ENCODE assay signal across 1 cellular context in the genomic region with DNA sequence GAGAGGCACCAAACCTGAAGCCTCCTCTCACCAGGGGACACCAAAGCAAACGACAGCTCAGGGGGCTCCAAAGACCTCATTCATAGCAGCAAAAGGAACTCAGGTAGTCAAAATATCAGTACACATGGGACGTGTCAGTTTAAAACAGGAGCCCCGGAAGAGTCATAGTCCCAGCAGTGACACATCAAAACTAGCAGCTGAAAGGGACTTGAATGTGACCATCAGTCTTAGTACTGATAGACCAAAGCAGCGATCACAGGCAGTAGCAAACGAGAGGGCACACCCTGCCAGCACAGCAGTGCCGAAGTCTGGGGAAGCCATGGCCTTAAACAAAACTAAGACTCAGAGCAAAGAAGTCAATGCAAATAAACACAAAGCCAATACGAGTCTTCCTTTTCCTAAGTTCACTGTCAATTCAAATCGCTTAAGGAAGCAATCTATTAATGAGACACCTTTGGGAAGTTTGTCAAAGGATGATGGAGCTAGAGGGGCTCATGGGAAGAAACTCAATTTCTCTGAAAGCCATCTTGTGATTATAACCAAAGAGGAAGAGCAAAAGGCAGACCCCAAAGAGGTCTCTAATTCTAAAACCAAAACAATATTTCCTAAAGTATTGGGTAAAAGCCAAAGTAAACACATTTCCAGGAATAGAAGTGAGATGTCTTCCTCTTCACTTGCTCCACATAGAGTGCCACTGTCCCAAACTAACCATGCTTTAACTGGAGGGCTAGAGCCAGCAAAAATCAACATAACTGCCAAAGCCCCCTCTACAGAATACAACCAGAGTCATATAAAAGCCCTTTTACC.
TF ChIP-seq lines count a peak whose summit lies in the region.

No MANE protein-coding gene starts in this region.

TF ChIP-seq in K562, 482 proteins besides CTCF, POLR2A, EP300 and RAD21 (continued from another document and continues in another):
- TF ChIP-seq, protein P1, sequence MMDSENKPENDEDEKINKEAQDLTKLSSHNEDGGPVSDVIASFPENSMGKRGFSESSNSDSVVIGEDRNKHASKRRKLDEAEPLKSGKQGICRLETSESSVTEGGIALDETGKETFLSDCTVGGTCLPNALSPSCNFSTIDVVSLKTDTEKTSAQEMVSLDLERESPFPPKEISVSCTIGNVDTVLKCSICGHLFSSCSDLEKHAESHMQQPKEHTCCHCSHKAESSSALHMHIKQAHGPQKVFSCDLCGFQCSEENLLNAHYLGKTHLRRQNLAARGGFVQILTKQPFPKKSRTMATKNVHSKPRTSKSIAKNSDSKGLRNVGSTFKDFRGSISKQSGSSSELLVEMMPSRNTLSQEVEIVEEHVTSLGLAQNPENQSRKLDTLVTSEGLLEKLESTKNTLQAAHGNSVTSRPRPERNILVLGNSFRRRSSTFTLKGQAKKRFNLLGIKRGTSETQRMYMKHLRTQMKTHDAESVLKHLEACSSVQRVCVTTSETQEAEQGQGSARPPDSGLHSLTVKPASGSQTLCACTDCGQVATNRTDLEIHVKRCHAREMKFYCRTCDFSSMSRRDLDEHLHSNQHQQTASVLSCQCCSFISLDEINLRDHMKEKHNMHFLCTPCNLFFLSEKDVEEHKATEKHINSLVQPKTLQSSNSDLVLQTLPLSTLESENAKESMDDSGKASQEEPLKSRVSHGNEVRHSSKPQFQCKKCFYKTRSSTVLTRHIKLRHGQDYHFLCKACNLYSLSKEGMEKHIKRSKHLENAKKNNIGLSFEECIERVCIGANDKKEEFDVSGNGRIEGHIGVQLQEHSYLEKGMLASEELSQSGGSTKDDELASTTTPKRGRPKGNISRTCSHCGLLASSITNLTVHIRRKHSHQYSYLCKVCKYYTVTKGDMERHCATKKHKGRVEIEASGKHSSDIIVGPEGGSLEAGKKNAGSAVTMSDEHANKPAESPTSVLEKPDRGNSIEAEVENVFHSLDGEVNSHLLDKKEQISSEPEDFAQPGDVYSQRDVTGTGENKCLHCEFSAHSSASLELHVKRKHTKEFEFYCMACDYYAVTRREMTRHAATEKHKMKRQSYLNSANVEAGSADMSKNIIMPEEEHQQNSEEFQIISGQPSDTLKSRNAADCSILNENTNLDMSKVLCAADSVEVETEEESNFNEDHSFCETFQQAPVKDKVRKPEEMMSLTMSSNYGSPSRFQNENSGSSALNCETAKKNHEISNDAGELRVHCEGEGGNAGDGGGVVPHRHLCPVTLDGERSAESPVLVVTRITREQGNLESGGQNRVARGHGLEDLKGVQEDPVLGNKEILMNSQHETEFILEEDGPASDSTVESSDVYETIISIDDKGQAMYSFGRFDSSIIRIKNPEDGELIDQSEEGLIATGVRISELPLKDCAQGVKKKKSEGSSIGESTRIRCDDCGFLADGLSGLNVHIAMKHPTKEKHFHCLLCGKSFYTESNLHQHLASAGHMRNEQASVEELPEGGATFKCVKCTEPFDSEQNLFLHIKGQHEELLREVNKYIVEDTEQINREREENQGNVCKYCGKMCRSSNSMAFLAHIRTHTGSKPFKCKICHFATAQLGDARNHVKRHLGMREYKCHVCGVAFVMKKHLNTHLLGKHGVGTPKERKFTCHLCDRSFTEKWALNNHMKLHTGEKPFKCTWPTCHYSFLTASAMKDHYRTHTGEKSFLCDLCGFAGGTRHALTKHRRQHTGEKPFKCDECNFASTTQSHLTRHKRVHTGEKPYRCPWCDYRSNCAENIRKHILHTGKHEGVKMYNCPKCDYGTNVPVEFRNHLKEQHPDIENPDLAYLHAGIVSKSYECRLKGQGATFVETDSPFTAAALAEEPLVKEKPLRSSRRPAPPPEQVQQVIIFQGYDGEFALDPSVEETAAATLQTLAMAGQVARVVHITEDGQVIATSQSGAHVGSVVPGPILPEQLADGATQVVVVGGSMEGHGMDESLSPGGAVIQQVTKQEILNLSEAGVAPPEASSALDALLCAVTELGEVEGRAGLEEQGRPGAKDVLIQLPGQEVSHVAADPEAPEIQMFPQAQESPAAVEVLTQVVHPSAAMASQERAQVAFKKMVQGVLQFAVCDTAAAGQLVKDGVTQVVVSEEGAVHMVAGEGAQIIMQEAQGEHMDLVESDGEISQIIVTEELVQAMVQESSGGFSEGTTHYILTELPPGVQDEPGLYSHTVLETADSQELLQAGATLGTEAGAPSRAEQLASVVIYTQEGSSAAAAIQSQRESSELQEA (IDR thresholded peaks at IDR 0.05; ENCODE audit: low read depth): no peak
- 0 out of 2 replicates have a peak, but pooled peaks have one; percentile 62 for TF ChIP-seq BACH1 (tag; IDR thresholded peaks at IDR 0.05)
- TF ChIP-seq RFX7 (CRISPR knock-in tag; IDR thresholded peaks at IDR 0.05): no peak
- no peak for TF ChIP-seq NFIX (CRISPR knock-in tag; IDR thresholded peaks at IDR 0.05; ENCODE audit: low read depth)
- TF ChIP-seq, protein P2, sequence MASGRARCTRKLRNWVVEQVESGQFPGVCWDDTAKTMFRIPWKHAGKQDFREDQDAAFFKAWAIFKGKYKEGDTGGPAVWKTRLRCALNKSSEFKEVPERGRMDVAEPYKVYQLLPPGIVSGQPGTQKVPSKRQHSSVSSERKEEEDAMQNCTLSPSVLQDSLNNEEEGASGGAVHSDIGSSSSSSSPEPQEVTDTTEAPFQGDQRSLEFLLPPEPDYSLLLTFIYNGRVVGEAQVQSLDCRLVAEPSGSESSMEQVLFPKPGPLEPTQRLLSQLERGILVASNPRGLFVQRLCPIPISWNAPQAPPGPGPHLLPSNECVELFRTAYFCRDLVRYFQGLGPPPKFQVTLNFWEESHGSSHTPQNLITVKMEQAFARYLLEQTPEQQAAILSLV (tag; IDR thresholded peaks at IDR 0.05): no peak
- no peak for TF ChIP-seq ZNF124 (CRISPR knock-in tag; IDR thresholded peaks at IDR 0.05)
- no peak for TF ChIP-seq ZSCAN32 (CRISPR knock-in tag; IDR thresholded peaks at IDR 0.05)
- no peak for TF ChIP-seq ZNF23 (CRISPR knock-in tag; IDR thresholded peaks at IDR 0.05)
- no peak for TF ChIP-seq POU5F1 (IDR thresholded peaks at IDR 0.05; ENCODE audit: borderline replicate concordance, low read depth, low read length, partially characterized antibody)
- TF ChIP-seq GABPB2 (CRISPR knock-in tag; conservative IDR thresholded peaks at IDR 0.05): no peak
- TF ChIP-seq ZBED1 (IDR thresholded peaks at IDR 0.05): no peak; the same call in 1 of the 2 replicates
- no peak; the same call in 1 of the 2 replicates for TF ChIP-seq ZBTB1 (CRISPR knock-in tag; IDR thresholded peaks at IDR 0.05; ENCODE audit: borderline replicate concordance, low read depth)
- no peak for TF ChIP-seq STAG1 (CRISPR knock-in tag; IDR thresholded peaks at IDR 0.05; ENCODE audit: borderline replicate concordance)
- no peak for TF ChIP-seq ZNF217 (CRISPR knock-in tag; IDR thresholded peaks at IDR 0.05)
- no peak for TF ChIP-seq SMAD3 (CRISPR knock-in tag; conservative IDR thresholded peaks at IDR 0.05)
- TF ChIP-seq ZNF586 (CRISPR knock-in tag; conservative IDR thresholded peaks at IDR 0.05): no peak
- TF ChIP-seq PURB (CRISPR knock-in tag; IDR thresholded peaks at IDR 0.05; ENCODE audit: low read depth): no peak
- TF ChIP-seq, protein P3, sequence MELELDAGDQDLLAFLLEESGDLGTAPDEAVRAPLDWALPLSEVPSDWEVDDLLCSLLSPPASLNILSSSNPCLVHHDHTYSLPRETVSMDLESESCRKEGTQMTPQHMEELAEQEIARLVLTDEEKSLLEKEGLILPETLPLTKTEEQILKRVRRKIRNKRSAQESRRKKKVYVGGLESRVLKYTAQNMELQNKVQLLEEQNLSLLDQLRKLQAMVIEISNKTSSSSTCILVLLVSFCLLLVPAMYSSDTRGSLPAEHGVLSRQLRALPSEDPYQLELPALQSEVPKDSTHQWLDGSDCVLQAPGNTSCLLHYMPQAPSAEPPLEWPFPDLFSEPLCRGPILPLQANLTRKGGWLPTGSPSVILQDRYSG (tag; conservative IDR thresholded peaks at IDR 0.05; ENCODE audit: low read depth): peak; percentile 88
- no peak for TF ChIP-seq KLF16 (IDR thresholded peaks at IDR 0.05)
- no peak for TF ChIP-seq HLTF (IDR thresholded peaks at IDR 0.05)
- TF ChIP-seq, protein P4, sequence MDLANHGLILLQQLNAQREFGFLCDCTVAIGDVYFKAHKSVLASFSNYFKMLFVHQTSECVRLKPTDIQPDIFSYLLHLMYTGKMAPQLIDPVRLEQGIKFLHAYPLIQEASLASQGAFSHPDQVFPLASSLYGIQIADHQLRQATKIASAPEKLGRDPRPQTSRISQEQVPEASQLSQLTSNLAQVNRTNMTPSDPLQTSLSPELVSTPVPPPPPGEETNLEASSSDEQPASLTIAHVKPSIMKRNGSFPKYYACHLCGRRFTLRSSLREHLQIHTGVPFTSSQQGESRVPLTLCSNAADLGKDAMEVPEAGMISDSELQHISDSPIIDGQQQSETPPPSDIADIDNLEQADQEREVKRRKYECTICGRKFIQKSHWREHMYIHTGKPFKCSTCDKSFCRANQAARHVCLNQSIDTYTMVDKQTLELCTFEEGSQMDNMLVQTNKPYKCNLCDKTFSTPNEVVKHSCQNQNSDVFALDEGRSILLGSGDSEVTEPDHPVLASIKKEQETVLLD (IDR thresholded peaks at IDR 0.05): no peak
- TF ChIP-seq NFIC (IDR thresholded peaks at IDR 0.05): no peak; the same call in 1 of the 2 replicates
- TF ChIP-seq ZNF165 (CRISPR knock-in tag; IDR thresholded peaks at IDR 0.05; ENCODE audit: borderline replicate concordance): no peak
- no peak for TF ChIP-seq ZNF778 (CRISPR knock-in tag; IDR thresholded peaks at IDR 0.05)
- peak; percentile 66 for TF ChIP-seq SMARCA4 (IDR thresholded peaks at IDR 0.05)
- no peak for TF ChIP-seq MCM2 (IDR thresholded peaks at IDR 0.05; ENCODE audit: low read depth)
- TF ChIP-seq ZNF696 (CRISPR knock-in tag; conservative IDR thresholded peaks at IDR 0.05): no peak
- peak; percentile 94 for TF ChIP-seq NFE2 (IDR thresholded peaks at IDR 0.05; ENCODE audit: low read depth)
- no peak for TF ChIP-seq ZFX (CRISPR knock-in tag; IDR thresholded peaks at IDR 0.05)
- no peak for TF ChIP-seq ZNF263 (CRISPR knock-in tag; IDR thresholded peaks at IDR 0.05; ENCODE audit: borderline replicate concordance)
- TF ChIP-seq ZNF507 (tag; conservative IDR thresholded peaks at IDR 0.05): no peak
- TF ChIP-seq, protein P5, sequence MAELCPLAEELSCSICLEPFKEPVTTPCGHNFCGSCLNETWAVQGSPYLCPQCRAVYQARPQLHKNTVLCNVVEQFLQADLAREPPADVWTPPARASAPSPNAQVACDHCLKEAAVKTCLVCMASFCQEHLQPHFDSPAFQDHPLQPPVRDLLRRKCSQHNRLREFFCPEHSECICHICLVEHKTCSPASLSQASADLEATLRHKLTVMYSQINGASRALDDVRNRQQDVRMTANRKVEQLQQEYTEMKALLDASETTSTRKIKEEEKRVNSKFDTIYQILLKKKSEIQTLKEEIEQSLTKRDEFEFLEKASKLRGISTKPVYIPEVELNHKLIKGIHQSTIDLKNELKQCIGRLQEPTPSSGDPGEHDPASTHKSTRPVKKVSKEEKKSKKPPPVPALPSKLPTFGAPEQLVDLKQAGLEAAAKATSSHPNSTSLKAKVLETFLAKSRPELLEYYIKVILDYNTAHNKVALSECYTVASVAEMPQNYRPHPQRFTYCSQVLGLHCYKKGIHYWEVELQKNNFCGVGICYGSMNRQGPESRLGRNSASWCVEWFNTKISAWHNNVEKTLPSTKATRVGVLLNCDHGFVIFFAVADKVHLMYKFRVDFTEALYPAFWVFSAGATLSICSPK (IDR thresholded peaks at IDR 0.05; ENCODE audit: borderline replicate concordance): no peak
- TF ChIP-seq HNRNPL (IDR thresholded peaks at IDR 0.05; ENCODE audit: low read depth, low read length): no peak
- no peak for TF ChIP-seq PTTG1 (tag; IDR thresholded peaks at IDR 0.05; ENCODE audit: low read depth)
- peak in 1 of 2 experiments; percentile 42; a peak in 1 of 4 replicates for TF ChIP-seq TRIM24 (IDR thresholded peaks at IDR 0.05)
- TF ChIP-seq, protein P6, sequence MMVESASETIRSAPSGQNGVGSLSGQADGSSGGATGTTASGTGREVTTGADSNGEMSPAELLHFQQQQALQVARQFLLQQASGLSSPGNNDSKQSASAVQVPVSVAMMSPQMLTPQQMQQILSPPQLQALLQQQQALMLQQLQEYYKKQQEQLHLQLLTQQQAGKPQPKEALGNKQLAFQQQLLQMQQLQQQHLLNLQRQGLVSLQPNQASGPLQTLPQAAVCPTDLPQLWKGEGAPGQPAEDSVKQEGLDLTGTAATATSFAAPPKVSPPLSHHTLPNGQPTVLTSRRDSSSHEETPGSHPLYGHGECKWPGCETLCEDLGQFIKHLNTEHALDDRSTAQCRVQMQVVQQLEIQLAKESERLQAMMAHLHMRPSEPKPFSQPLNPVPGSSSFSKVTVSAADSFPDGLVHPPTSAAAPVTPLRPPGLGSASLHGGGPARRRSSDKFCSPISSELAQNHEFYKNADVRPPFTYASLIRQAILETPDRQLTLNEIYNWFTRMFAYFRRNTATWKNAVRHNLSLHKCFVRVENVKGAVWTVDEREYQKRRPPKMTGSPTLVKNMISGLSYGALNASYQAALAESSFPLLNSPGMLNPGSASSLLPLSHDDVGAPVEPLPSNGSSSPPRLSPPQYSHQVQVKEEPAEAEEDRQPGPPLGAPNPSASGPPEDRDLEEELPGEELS (CRISPR knock-in tag; IDR thresholded peaks at IDR 0.05; ENCODE audit: borderline replicate concordance): 0 out of 2 replicates have a peak, but pooled peaks have one; percentile 38
- no peak for TF ChIP-seq XRCC4 (IDR thresholded peaks at IDR 0.05; ENCODE audit: extremely low read depth, insufficient read depth, insufficient read length)
- TF ChIP-seq, protein P7, sequence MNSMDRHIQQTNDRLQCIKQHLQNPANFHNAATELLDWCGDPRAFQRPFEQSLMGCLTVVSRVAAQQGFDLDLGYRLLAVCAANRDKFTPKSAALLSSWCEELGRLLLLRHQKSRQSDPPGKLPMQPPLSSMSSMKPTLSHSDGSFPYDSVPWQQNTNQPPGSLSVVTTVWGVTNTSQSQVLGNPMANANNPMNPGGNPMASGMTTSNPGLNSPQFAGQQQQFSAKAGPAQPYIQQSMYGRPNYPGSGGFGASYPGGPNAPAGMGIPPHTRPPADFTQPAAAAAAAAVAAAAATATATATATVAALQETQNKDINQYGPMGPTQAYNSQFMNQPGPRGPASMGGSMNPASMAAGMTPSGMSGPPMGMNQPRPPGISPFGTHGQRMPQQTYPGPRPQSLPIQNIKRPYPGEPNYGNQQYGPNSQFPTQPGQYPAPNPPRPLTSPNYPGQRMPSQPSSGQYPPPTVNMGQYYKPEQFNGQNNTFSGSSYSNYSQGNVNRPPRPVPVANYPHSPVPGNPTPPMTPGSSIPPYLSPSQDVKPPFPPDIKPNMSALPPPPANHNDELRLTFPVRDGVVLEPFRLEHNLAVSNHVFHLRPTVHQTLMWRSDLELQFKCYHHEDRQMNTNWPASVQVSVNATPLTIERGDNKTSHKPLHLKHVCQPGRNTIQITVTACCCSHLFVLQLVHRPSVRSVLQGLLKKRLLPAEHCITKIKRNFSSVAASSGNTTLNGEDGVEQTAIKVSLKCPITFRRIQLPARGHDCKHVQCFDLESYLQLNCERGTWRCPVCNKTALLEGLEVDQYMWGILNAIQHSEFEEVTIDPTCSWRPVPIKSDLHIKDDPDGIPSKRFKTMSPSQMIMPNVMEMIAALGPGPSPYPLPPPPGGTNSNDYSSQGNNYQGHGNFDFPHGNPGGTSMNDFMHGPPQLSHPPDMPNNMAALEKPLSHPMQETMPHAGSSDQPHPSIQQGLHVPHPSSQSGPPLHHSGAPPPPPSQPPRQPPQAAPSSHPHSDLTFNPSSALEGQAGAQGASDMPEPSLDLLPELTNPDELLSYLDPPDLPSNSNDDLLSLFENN (IDR thresholded peaks at IDR 0.05; ENCODE audit: low read depth in 2 of 2, low read length in 2 of 2): no peak
- peak; percentile 33; the same call in 1 of the 2 replicates for TF ChIP-seq ELF1 (tag; IDR thresholded peaks at IDR 0.05)
- TF ChIP-seq SAP30 (IDR thresholded peaks at IDR 0.05; ENCODE audit: borderline replicate concordance, insufficient read depth, low read depth, low read length, poor library complexity, severe bottlenecking): no peak
- TF ChIP-seq FOS (IDR thresholded peaks at IDR 0.05; ENCODE audit: extremely low read depth, insufficient read length): no peak
- TF ChIP-seq CBFA2T2 (conservative IDR thresholded peaks at IDR 0.05): no peak
- TF ChIP-seq SMAD4 (CRISPR knock-in tag; conservative IDR thresholded peaks at IDR 0.05): peak; percentile 84
- no peak for TF ChIP-seq ZNF133 (CRISPR knock-in tag; IDR thresholded peaks at IDR 0.05)
- TF ChIP-seq ARID2 (IDR thresholded peaks at IDR 0.05): no peak
